In the genomic region with DNA sequence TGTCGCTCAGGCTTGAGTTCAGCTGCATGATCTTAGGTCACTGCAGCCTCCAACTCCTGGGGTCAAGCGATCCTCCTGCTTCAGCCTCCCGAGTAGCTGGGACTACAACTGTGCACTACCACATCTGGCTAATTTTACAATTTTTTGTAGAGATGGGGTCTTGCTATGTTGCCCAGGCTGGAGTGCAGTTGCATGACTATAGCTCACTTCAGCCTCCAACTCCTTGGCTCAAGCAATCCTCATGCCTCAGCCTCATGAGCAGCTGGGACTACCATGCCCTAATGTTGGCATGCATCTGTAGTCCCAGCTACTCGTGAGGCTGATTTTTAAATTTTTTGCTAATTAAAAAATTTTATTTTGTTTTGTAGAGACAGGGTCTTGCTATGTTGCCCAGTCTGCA, we compare ENCODE assay signal across 22 cellular contexts.
"Had no signal": no experiment of that assay in that cellular context is flagged by ENCODE, and none has a peak within 500 bp of the region (broad histone marks: within the 10 kb centered on the region; RNA-seq: fewer than 3 reads in every experiment).

No MANE protein-coding gene starts in this region.

- H3K4me2 ChIP-seq: KMS-11, SK-N-SH had no signal

- DNase-seq: IMR-90, Kasumi-1, MM.1S, NCI-H1092 treated with DMSO at 0.1 percent for 48 hours, NCI-H1436, NCI-H187, NCI-H2029, NCI-H2081 treated with DMSO at 0.1 percent for 48 hours, NCI-H2171, NCI-H226, NCI-H446, NCI-H510A, NCI-H524 treated with DMSO at 0.1 percent for 48 hours, NCI-H69, NCI-H774, PC-3, SHP77, SK-N-SH, SW 1271 had no signal

- H3K27ac ChIP-seq: KMS-11, RWPE1 had no signal

- H3K9me3 ChIP-seq: SK-N-SH had no signal

- FAIRE-seq: HepG2 had no signal

- H3K9ac ChIP-seq: KMS-11, SK-N-SH had no signal

- ATAC-seq: HepG2, PC-3 had no signal
